11 cellular contexts compared by ENCODE assay signal in genomic region chr1:61052393-61053280, GRCh38. TPM values are rescaled to one million over a fixed set of nuclear protein-coding genes. Genes with fewer than 3 reads are reported as not detected.
A peak's percentile ranks its signal among the peaks of the same experiment; 100 is the strongest.
DNase-seq lines count a peak whose midpoint lies in the region; ATAC-seq and TF ChIP-seq lines count a peak whose summit lies in the region.
"Had no signal": no experiment of that assay in that cellular context is flagged by ENCODE, and none has a peak within 500 bp of the region (broad histone marks: within the 10 kb centered on the region; RNA-seq: fewer than 3 reads in every experiment).

No MANE protein-coding gene starts in this region.

- no peaks in the 10 kb centered on the region for H3K79me1 ChIP-seq in mesendoderm (ENCODE audit: low read length)

- H3K9me3 ChIP-seq in cardiac muscle cell (ENCODE audit: low read depth) = no peaks in the 10 kb centered on the region
- H3K9me3 ChIP-seq in ascending aorta = no peaks in the 10 kb centered on the region
- no peaks in the 10 kb centered on the region for H3K9me3 ChIP-seq in MG63
- H3K9me3 ChIP-seq: body of pancreas had no signal

- H3K4me3 Mint-ChIP-seq in type B pancreatic cell = peak overlapping the region; percentile 81

- no peak overlapping the region for H3K18ac ChIP-seq in mesendoderm (ENCODE audit: low read length)

- peaks cover 46% of the 10 kb centered on the region for H3K4me1 Mint-ChIP-seq in type B pancreatic cell (ENCODE audit: unreplicated experiment)

- H2BK15ac ChIP-seq in mesendoderm (replicated peaks; ENCODE audit: low read depth) = no peak overlapping the region

- no peak for TF ChIP-seq CTCF in cardiac muscle cell (IDR thresholded peaks at IDR 0.05; ENCODE audit: low read depth, low read length)
- TF ChIP-seq CTCF in ascending aorta (IDR thresholded peaks at IDR 0.05) = no peak
- no peak for TF ChIP-seq CTCF in type B pancreatic cell (conservative IDR thresholded peaks at IDR 0.05)

- H3K27ac ChIP-seq in cardiac muscle cell = no peak overlapping the region
- H3K27ac ChIP-seq in ascending aorta = peak overlapping the region; percentile 97 to 98
- no peak overlapping the region for H3K27ac ChIP-seq in mesendoderm (ENCODE audit: low read depth, low read length)
- H3K27ac ChIP-seq: C4-2B had no signal

- no peak for ATAC-seq in Right ventricle myocardium superior (ENCODE audit: poor library complexity)
- no peak for ATAC-seq in HG03108 (IDR thresholded peaks at IDR 0.05; ENCODE audit: unreplicated experiment)
- ATAC-seq: body of pancreas had no signal

- peaks cover 64% of the 10 kb centered on the region for H3K27me3 ChIP-seq in cardiac muscle cell
- H3K27me3 ChIP-seq in ascending aorta = no peaks in the 10 kb centered on the region
- peaks cover 59% of the 10 kb centered on the region for H3K27me3 ChIP-seq in mesendoderm (ENCODE audit: insufficient read depth, low read length, poor library complexity)
- H3K27me3 ChIP-seq in MG63 = peaks cover 13% of the 10 kb centered on the region
- H3K27me3 ChIP-seq: body of pancreas had no signal

- H3K9me3 Mint-ChIP-seq in type B pancreatic cell = no peaks in the 10 kb centered on the region

- WGBS in mesendoderm (ENCODE audit: extremely low coverage, insufficient coverage, low lambda C conversion rate) = no CpG with 5 or more reads among the region's 15 CpGs

- no peak overlapping the region for H4K8ac ChIP-seq in mesendoderm (ENCODE audit: low read depth, low read length)

- peak overlapping the region; percentile 56 for H3K23ac ChIP-seq in mesendoderm (ENCODE audit: low read length)

- intact Hi-C loops in Right ventricle myocardium superior (cut with DNase I) (loop anchor here (5.0 kb wide), 1 partner anchor 35 kb away; no protein-coding TSS in a partner anchor), ascending aorta (cut with DNase I) (loop anchor here (1.0 to 10.0 kb wide), 7 partner anchors 85 to 800 kb away; partner anchors contain the start of gene TM2D1)

- DNase-seq in cardiac muscle cell (ENCODE audit: low read depth in 1 of 2, low spot score in 1 of 2) = peak in 1 of 2 donors; percentile 52
- no peak for DNase-seq in Right ventricle myocardium superior
- no peak for DNase-seq in ascending aorta (ENCODE audit: low spot score in 2 of 2)
- DNase-seq in mesendoderm = peak; percentile 40
- no peak for DNase-seq in type B pancreatic cell (ENCODE audit: extremely low spot score, unreplicated experiment)
- no peak for DNase-seq in MG63
- no peak for DNase-seq in SIG-M5 treated with dmso at 0.1 percent for 504 hours (lab: John Stamatoyannopoulos, UW; ENCODE audit: unreplicated experiment)
- DNase-seq: NCI-H1930 had no signal

- H3K56ac ChIP-seq in mesendoderm (ENCODE audit: low read length) = no peak overlapping the region

- H2AK5ac ChIP-seq in mesendoderm (ENCODE audit: low read length) = no peak overlapping the region

- H3K4me3 ChIP-seq in cardiac muscle cell (peak overlapping the region; percentile 21), ascending aorta (peak overlapping the region; percentile 72 to 97), mesendoderm (ENCODE audit: low read length) (no peak overlapping the region), MG63 (no peak overlapping the region)
- H3K4me3 ChIP-seq: body of pancreas had no signal

- no peak overlapping the region for H2BK120ac ChIP-seq in mesendoderm (ENCODE audit: low read depth, low read length)

- no peak overlapping the region for H4K5ac ChIP-seq in mesendoderm (ENCODE audit: low read length)

- H2BK5ac ChIP-seq in mesendoderm (ENCODE audit: low read length) = no peak overlapping the region

- no peaks in the 10 kb centered on the region for H3K36me3 Mint-ChIP-seq in type B pancreatic cell

- H3K27ac Mint-ChIP-seq in type B pancreatic cell = peak overlapping the region; percentile 24

- H3K36me3 ChIP-seq in cardiac muscle cell (no peaks in the 10 kb centered on the region), ascending aorta (no peaks in the 10 kb centered on the region), mesendoderm (ENCODE audit: control insufficient read depth, insufficient read depth, low read length) (no peaks in the 10 kb centered on the region), MG63 (no peaks in the 10 kb centered on the region)

- H3K4me1 ChIP-seq in cardiac muscle cell (ENCODE audit: low read depth) (peaks cover 28% of the 10 kb centered on the region), ascending aorta (peaks cover 6 to 31% of the 10 kb centered on the region in 2 donors), mesendoderm (ENCODE audit: control insufficient read depth, low read depth, low read length) (no peaks in the 10 kb centered on the region)

- H3K4me2 ChIP-seq in mesendoderm (ENCODE audit: low read length) = no peak overlapping the region

- H3K79me2 ChIP-seq in mesendoderm (ENCODE audit: control insufficient read depth, insufficient read depth, low read length) = no peaks in the 10 kb centered on the region

- H3K9ac ChIP-seq in mesendoderm (ENCODE audit: low read length) = no peak overlapping the region

- H3K4ac ChIP-seq in mesendoderm (ENCODE audit: low read depth, low read length) = no peak overlapping the region

- H3K27me3 Mint-ChIP-seq in type B pancreatic cell = peaks cover 62% of the 10 kb centered on the region

RNA-seq across cellular contexts. Expression of gene NFIA, which starts 29.7 kb away (rescaled TPM):
- total RNA-seq in cardiac muscle cell (12.0 and 14.9 TPM in 2 replicates), Right ventricle myocardium superior (89.5 TPM), ascending aorta (52.0 TPM), type B pancreatic cell (ENCODE audit: low replicate concordance) (10.5 and 49.4 TPM in 2 replicates)
- 10.1 and 18.3 TPM in 2 replicates for polyA plus RNA-seq in cardiac muscle cell
- polyA plus RNA-seq in mesendoderm (2013, experiment 1 of 2) = 0.46 TPM
- polyA plus RNA-seq in mesendoderm (2013, experiment 2 of 2) = 0.45 TPM
- not detected in 2 replicates for total RNA-seq in MG63 (2014; rRNA removed; shearing (Covaris generic); ENCODE audit: low replicate concordance)

Comparison
In these comparisons a context has a peak if more than half of its experiments do, and no peak if none do; other contexts are left out.
1. H3K27ac ChIP-seq: peak in ascending aorta (2 of 2); none in cardiac muscle cell (single experiment) and mesendoderm (single experiment).
2. H3K4me3 ChIP-seq: peak in cardiac muscle cell (single experiment) and ascending aorta (2 of 2); none in mesendoderm (single experiment) and MG63 (single experiment).
3. RNA of gene NFIA, which starts 29.7 kb away (total RNA-seq): 89.5 TPM in Right ventricle myocardium superior (single experiment), 52.0 TPM in ascending aorta (single experiment), 10.5 to 49.4 TPM in type B pancreatic cell and 12.0 to 14.9 TPM in cardiac muscle cell; not detected in MG63; every median in the first group is over 10 times any median in the second.